ENCODE assay signal across 22 cellular contexts in genomic region chr2:16043627-16044026, GRCh38.
"Had no signal": no experiment of that assay in that cellular context is flagged by ENCODE, and none has a peak within 500 bp of the region (broad histone marks: within the 10 kb centered on the region; RNA-seq: fewer than 3 reads in every experiment).

No MANE protein-coding gene starts in this region.

- DNase-seq: stimulated activated CD4-positive, alpha-beta T cell treated with anti-CD3 and anti-CD28 coated beads, Interleukin-2, amount 100 ng/mL, for 48 hours; stimulated activated CD4-positive, alpha-beta T cell treated with anti-CD3 and anti-CD28 coated beads, Interleukin-4, amount 100 ng/mL, for 1 hour; stimulated activated CD4-positive, alpha-beta T cell treated with anti-CD3 and anti-CD28 coated beads, Interleukin-4, amount 100 ng/mL, for 24 hours; stimulated activated CD4-positive, alpha-beta T cell treated with anti-CD3 and anti-CD28 coated beads, Interleukin-4, amount 100 ng/mL, for 4 hours; stimulated activated CD8-positive, alpha-beta memory T cell treated with anti-CD3 and anti-CD28 coated beads, Interleukin-4, amount 100 ng/mL, for 48 hours; stimulated activated naive B cell treated with anti-CD40 and anti-IgM and Interleukin-4, amounts not matched to agents 10 μg/mL and 1 μg/mL and 100 μg/mL, for 72 hours; stimulated activated naive CD4-positive, alpha-beta T cell; stimulated activated naive CD4-positive, alpha-beta T cell treated with Interleukin-2 at 50 U/mL for 16 hours; stimulated activated naive CD8-positive, alpha-beta T cell treated with anti-CD3 and anti-CD28 coated beads, Interleukin-15, amount 100 ng/mL, for 72 hours; stimulated activated naive CD8-positive, alpha-beta T cell treated with anti-CD3 and anti-CD28 coated beads, Interleukin-15, Interleukin-2, amounts not matched to agents 100 U/mL and 50 U/mL, for 24 hours; stomach; substantia nigra; testis; thyroid gland; tibial artery; transverse colon; trophoblast cell; upper lobe of left lung; upper lobe of right lung; uterus had no signal

- ATAC-seq: stimulated activated effector memory CD8-positive, alpha-beta T cell treated with anti-CD3 and anti-CD28 coated beads, Interleukin-12 subunit alpha, Interleukin-12 subunit beta, amount 100 ng/mL, for 72 hours; stimulated activated memory B cell treated with anti-CD40 and anti-IgM and Interleukin-4, amounts not matched to agents 10 μg/mL and 1 μg/mL and 100 μg/mL, for 72 hours; stimulated activated naive B cell treated with anti-CD40 and anti-IgM and Interleukin-4, amounts not matched to agents 10 μg/mL and 1 μg/mL and 100 μg/mL, for 72 hours; stimulated activated naive CD8-positive, alpha-beta T cell treated with anti-CD3 and anti-CD28 coated beads, Interleukin-15, amount 100 ng/mL, for 72 hours; stimulated activated naive CD8-positive, alpha-beta T cell treated with anti-CD3 and anti-CD28 coated beads, Interleukin-15, Interleukin-2, amounts not matched to agents 100 U/mL and 50 U/mL, for 24 hours; upper lobe of right lung had no signal
